In genomic region chr1:25288573-25289101, GRCh38 we compare ENCODE assay signal across 4 cellular contexts. TPM values are rescaled to one million over a fixed set of nuclear protein-coding genes. Genes with fewer than 3 reads are reported as not detected.
"Had no signal": no experiment of that assay in that cellular context is flagged by ENCODE, and none has a peak within 500 bp of the region (broad histone marks: within the 10 kb centered on the region; RNA-seq: fewer than 3 reads in every experiment).

No MANE protein-coding gene starts in this region.

RNA-seq across cellular contexts. Expression of gene RHD, which starts 16.3 kb away (rescaled TPM):
- total RNA-seq: GM23248, H1, H4, HFFc6 had no signal
